1 cellular context compared by ENCODE assay signal in the genomic region with DNA sequence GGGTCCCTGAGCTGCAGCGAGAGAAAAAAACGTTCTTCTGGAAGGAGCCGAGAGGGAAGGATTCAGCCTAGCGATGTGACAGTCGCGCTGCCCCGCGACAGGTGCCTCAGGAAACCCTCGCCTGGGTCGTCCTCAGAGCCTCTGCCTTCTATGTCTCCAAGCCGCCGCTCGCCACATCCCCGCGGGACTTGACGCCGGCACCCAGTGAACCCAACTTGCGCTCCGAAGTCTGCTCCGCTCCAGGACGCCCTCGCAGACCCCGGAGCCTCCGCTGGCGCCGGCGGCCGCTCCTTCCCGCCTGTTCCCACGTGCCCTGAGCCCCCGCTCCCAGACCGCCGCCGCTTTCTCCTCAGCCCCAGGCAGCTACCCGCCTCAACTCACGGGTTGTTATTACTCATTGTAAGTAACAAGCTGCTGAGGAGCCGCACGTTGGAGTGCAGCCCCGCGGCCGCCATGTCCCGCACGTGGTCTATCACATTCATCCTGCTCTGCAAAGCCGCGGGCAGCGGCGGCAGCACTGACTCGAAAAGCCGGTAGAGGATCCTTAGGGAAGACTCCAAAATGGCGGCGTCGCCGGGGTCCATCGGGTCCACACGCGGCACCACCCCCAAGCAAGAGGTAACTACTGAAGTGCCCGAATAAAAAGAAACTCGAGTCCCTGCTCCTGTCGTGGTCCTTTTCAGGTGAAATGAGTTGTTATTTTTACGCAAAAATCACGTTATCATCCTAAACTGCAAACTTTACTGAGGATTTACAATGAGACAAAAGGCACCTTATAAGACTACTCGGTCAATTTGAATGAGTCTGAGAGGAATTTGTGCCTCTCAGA.
A peak's percentile ranks its signal among the peaks of the same experiment; 100 is the strongest.
TF ChIP-seq lines count a peak whose summit lies in the region.

A gene with protein sequence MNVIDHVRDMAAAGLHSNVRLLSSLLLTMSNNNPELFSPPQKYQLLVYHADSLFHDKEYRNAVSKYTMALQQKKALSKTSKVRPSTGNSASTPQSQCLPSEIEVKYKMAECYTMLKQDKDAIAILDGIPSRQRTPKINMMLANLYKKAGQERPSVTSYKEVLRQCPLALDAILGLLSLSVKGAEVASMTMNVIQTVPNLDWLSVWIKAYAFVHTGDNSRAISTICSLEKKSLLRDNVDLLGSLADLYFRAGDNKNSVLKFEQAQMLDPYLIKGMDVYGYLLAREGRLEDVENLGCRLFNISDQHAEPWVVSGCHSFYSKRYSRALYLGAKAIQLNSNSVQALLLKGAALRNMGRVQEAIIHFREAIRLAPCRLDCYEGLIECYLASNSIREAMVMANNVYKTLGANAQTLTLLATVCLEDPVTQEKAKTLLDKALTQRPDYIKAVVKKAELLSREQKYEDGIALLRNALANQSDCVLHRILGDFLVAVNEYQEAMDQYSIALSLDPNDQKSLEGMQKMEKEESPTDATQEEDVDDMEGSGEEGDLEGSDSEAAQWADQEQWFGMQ (minus strand): TSS at position 563 of the 829 bp plus-strand sequence. CDS start 81 bp downstream, at position 482.

TF ChIP-seq in H1, 55 proteins besides CTCF, POLR2A, EP300 and RAD21:
- TF ChIP-seq SUZ12 (IDR thresholded peaks at IDR 0.05; ENCODE audit: low read length): no peak
- TF ChIP-seq ASH2L (IDR thresholded peaks at IDR 0.05; ENCODE audit: low read length): peak; percentile 91
- TF ChIP-seq KDM5A (IDR thresholded peaks at IDR 0.05; ENCODE audit: low read length): no peak
- no peak for TF ChIP-seq SP1 (IDR thresholded peaks at IDR 0.05; ENCODE audit: low read depth, low read length)
- no peak for TF ChIP-seq CTBP2 (IDR thresholded peaks at IDR 0.05; ENCODE audit: borderline replicate concordance, insufficient read depth, insufficient read length, low read length)
- TF ChIP-seq CHD2 (IDR thresholded peaks at IDR 0.05; ENCODE audit: low read length): no peak
- peak; percentile 18 for TF ChIP-seq KDM4A (IDR thresholded peaks at IDR 0.05; ENCODE audit: low read depth, low read length, severe bottlenecking)
- TF ChIP-seq BCL11A (IDR thresholded peaks at IDR 0.05; ENCODE audit: low read depth in 2 of 2, low read length in 2 of 2): no peak
- no peak for TF ChIP-seq JUN (IDR thresholded peaks at IDR 0.05; ENCODE audit: low read depth, low read length)
- TF ChIP-seq RBBP5 (IDR thresholded peaks at IDR 0.05; ENCODE audit: borderline replicate concordance, low read depth, low read length): 0 out of 2 replicates have a peak, but pooled peaks have one; percentile 60
- TF ChIP-seq, protein P1, sequence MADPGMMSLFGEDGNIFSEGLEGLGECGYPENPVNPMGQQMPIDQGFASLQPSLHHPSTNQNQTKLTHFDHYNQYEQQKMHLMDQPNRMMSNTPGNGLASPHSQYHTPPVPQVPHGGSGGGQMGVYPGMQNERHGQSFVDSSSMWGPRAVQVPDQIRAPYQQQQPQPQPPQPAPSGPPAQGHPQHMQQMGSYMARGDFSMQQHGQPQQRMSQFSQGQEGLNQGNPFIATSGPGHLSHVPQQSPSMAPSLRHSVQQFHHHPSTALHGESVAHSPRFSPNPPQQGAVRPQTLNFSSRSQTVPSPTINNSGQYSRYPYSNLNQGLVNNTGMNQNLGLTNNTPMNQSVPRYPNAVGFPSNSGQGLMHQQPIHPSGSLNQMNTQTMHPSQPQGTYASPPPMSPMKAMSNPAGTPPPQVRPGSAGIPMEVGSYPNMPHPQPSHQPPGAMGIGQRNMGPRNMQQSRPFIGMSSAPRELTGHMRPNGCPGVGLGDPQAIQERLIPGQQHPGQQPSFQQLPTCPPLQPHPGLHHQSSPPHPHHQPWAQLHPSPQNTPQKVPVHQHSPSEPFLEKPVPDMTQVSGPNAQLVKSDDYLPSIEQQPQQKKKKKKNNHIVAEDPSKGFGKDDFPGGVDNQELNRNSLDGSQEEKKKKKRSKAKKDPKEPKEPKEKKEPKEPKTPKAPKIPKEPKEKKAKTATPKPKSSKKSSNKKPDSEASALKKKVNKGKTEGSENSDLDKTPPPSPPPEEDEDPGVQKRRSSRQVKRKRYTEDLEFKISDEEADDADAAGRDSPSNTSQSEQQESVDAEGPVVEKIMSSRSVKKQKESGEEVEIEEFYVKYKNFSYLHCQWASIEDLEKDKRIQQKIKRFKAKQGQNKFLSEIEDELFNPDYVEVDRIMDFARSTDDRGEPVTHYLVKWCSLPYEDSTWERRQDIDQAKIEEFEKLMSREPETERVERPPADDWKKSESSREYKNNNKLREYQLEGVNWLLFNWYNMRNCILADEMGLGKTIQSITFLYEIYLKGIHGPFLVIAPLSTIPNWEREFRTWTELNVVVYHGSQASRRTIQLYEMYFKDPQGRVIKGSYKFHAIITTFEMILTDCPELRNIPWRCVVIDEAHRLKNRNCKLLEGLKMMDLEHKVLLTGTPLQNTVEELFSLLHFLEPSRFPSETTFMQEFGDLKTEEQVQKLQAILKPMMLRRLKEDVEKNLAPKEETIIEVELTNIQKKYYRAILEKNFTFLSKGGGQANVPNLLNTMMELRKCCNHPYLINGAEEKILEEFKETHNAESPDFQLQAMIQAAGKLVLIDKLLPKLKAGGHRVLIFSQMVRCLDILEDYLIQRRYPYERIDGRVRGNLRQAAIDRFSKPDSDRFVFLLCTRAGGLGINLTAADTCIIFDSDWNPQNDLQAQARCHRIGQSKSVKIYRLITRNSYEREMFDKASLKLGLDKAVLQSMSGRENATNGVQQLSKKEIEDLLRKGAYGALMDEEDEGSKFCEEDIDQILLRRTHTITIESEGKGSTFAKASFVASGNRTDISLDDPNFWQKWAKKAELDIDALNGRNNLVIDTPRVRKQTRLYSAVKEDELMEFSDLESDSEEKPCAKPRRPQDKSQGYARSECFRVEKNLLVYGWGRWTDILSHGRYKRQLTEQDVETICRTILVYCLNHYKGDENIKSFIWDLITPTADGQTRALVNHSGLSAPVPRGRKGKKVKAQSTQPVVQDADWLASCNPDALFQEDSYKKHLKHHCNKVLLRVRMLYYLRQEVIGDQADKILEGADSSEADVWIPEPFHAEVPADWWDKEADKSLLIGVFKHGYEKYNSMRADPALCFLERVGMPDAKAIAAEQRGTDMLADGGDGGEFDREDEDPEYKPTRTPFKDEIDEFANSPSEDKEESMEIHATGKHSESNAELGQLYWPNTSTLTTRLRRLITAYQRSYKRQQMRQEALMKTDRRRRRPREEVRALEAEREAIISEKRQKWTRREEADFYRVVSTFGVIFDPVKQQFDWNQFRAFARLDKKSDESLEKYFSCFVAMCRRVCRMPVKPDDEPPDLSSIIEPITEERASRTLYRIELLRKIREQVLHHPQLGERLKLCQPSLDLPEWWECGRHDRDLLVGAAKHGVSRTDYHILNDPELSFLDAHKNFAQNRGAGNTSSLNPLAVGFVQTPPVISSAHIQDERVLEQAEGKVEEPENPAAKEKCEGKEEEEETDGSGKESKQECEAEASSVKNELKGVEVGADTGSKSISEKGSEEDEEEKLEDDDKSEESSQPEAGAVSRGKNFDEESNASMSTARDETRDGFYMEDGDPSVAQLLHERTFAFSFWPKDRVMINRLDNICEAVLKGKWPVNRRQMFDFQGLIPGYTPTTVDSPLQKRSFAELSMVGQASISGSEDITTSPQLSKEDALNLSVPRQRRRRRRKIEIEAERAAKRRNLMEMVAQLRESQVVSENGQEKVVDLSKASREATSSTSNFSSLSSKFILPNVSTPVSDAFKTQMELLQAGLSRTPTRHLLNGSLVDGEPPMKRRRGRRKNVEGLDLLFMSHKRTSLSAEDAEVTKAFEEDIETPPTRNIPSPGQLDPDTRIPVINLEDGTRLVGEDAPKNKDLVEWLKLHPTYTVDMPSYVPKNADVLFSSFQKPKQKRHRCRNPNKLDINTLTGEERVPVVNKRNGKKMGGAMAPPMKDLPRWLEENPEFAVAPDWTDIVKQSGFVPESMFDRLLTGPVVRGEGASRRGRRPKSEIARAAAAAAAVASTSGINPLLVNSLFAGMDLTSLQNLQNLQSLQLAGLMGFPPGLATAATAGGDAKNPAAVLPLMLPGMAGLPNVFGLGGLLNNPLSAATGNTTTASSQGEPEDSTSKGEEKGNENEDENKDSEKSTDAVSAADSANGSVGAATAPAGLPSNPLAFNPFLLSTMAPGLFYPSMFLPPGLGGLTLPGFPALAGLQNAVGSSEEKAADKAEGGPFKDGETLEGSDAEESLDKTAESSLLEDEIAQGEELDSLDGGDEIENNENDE (IDR thresholded peaks at IDR 0.05; ENCODE audit: insufficient replicate concordance, low read length): no peak
- TF ChIP-seq SP4 (IDR thresholded peaks at IDR 0.05; ENCODE audit: low read length): peak; percentile 99
- peak in 1 of 2 experiments; percentile 36; a peak in 1 of 4 replicates for TF ChIP-seq SIN3A (conservative IDR thresholded peaks at IDR 0.05 in 1 of 2, IDR thresholded peaks at IDR 0.05 in 1 of 2; ENCODE audit: low read depth in 1 of 2, low read length in 2 of 2)
- TF ChIP-seq TBP (IDR thresholded peaks at IDR 0.05; ENCODE audit: low read depth, low read length): peak; percentile 84
- no peak for TF ChIP-seq TEAD4 (IDR thresholded peaks at IDR 0.05; ENCODE audit: low read depth, low read length)
- TF ChIP-seq, protein P2, sequence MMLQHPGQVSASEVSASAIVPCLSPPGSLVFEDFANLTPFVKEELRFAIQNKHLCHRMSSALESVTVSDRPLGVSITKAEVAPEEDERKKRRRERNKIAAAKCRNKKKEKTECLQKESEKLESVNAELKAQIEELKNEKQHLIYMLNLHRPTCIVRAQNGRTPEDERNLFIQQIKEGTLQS (IDR thresholded peaks at IDR 0.05; ENCODE audit: insufficient read depth, low read depth, low read length): no peak
- no peak for TF ChIP-seq HDAC6 (IDR thresholded peaks at IDR 0.05; ENCODE audit: low read depth, low read length)
- TF ChIP-seq, protein P3, sequence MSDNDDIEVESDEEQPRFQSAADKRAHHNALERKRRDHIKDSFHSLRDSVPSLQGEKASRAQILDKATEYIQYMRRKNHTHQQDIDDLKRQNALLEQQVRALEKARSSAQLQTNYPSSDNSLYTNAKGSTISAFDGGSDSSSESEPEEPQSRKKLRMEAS (IDR thresholded peaks at IDR 0.05): peak; percentile 94
- TF ChIP-seq SIX5 (IDR thresholded peaks at IDR 0.05; ENCODE audit: low read depth, low read length): no peak
- no peak for TF ChIP-seq TCF12 (IDR thresholded peaks at IDR 0.05; ENCODE audit: low read depth, low read length)
- TF ChIP-seq BACH1 (IDR thresholded peaks at IDR 0.05; ENCODE audit: low read length): no peak
- TF ChIP-seq, protein P4, sequence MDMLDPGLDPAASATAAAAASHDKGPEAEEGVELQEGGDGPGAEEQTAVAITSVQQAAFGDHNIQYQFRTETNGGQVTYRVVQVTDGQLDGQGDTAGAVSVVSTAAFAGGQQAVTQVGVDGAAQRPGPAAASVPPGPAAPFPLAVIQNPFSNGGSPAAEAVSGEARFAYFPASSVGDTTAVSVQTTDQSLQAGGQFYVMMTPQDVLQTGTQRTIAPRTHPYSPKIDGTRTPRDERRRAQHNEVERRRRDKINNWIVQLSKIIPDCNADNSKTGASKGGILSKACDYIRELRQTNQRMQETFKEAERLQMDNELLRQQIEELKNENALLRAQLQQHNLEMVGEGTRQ (IDR thresholded peaks at IDR 0.05; ENCODE audit: low read length): peak; percentile 37; the same call in 1 of the 2 replicates
- no peak for TF ChIP-seq SP2 (IDR thresholded peaks at IDR 0.05; ENCODE audit: low read length)
- peak; percentile 91 for TF ChIP-seq POLR2AphosphoS5 (IDR thresholded peaks at IDR 0.05; ENCODE audit: low read depth, low read length)
- peak; percentile 50 for TF ChIP-seq SAP30 (IDR thresholded peaks at IDR 0.05; ENCODE audit: insufficient read depth, insufficient replicate concordance, low read length)
- peak in 1 of 2 experiments; percentile 59; a peak in 2 of 4 replicates for TF ChIP-seq HDAC2 (IDR thresholded peaks at IDR 0.05; ENCODE audit: borderline replicate concordance in 1 of 2, low read depth in 2 of 2, low read length in 2 of 2)
- TF ChIP-seq CHD1 (IDR thresholded peaks at IDR 0.05; ENCODE audit: low read depth, low read length): no peak
- TF ChIP-seq PHF8 (conservative IDR thresholded peaks at IDR 0.05; ENCODE audit: low read depth, low read length): peak; percentile 90
- TF ChIP-seq ZNF274 (IDR thresholded peaks at IDR 0.05; ENCODE audit: borderline replicate concordance, extremely low read depth, low read length): no peak
- peak; percentile 81 for TF ChIP-seq TAF7 (optimal IDR thresholded peaks at IDR 0.05; ENCODE audit: borderline replicate concordance, low read depth, low read length)
- no peak for TF ChIP-seq RNF2 (IDR thresholded peaks at IDR 0.05; ENCODE audit: borderline replicate concordance, low read depth, low read length, missing control alignments, poor library complexity, severe bottlenecking)
- TF ChIP-seq GTF2F1 (IDR thresholded peaks at IDR 0.05; ENCODE audit: borderline replicate concordance, low read depth, low read length): peak; percentile 78
- no peak for TF ChIP-seq MAFK (IDR thresholded peaks at IDR 0.05; ENCODE audit: low read depth, low read length)
- TF ChIP-seq TAF1 (IDR thresholded peaks at IDR 0.05; ENCODE audit: low read depth, low read length): peak; percentile 94
- TF ChIP-seq, protein P5, sequence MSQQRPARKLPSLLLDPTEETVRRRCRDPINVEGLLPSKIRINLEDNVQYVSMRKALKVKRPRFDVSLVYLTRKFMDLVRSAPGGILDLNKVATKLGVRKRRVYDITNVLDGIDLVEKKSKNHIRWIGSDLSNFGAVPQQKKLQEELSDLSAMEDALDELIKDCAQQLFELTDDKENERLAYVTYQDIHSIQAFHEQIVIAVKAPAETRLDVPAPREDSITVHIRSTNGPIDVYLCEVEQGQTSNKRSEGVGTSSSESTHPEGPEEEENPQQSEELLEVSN (IDR thresholded peaks at IDR 0.05): peak; percentile 96
- no peak for TF ChIP-seq GABPA (IDR thresholded peaks at IDR 0.05; ENCODE audit: borderline replicate concordance, insufficient read depth, low read length)
- TF ChIP-seq POU5F1 (IDR thresholded peaks at IDR 0.05; ENCODE audit: low read depth, low read length): no peak
- TF ChIP-seq NRF1 (IDR thresholded peaks at IDR 0.05; ENCODE audit: low read depth, low read length): no peak
- TF ChIP-seq YY1 (IDR thresholded peaks at IDR 0.05; ENCODE audit: low read depth, low read length): peak; percentile 97
TF ChIP-seq in H1: peak in this region for 17.
